In genomic region chr1:156627313-156627880, GRCh38 we compare ENCODE assay signal across 1 cellular context.
TF ChIP-seq lines count a peak whose summit lies in the region.

No MANE protein-coding gene starts in this region.

TF ChIP-seq in K562, 482 proteins besides CTCF, POLR2A, EP300 and RAD21 (continued from another document):
- TF ChIP-seq PKNOX1 (IDR thresholded peaks at IDR 0.05) (peak; percentile 95), ZNF124 (CRISPR knock-in tag; IDR thresholded peaks at IDR 0.05) (no peak), ZNF764 (CRISPR knock-in tag; IDR thresholded peaks at IDR 0.05; ENCODE audit: low read depth) (no peak), PHB (CRISPR knock-in tag; IDR thresholded peaks at IDR 0.05) (no peak), MLX (CRISPR knock-in tag; conservative IDR thresholded peaks at IDR 0.05) (no peak), BRD4 (IDR thresholded peaks at IDR 0.05) (no peak), SMARCA4 (IDR thresholded peaks at IDR 0.05) (peak; percentile 77), LARP7 (IDR thresholded peaks at IDR 0.05) (no peak), RFX1 (IDR thresholded peaks at IDR 0.05) (no peak), PURB (CRISPR knock-in tag; IDR thresholded peaks at IDR 0.05; ENCODE audit: low read depth) (no peak), ZNF586 (CRISPR knock-in tag; conservative IDR thresholded peaks at IDR 0.05) (no peak), ZNF347 (CRISPR knock-in tag; IDR thresholded peaks at IDR 0.05; ENCODE audit: low read depth) (no peak)
TF ChIP-seq in K562: peak in this region for 19.
